Comparison of ENCODE assay signal across 27 cellular contexts in the genomic region with DNA sequence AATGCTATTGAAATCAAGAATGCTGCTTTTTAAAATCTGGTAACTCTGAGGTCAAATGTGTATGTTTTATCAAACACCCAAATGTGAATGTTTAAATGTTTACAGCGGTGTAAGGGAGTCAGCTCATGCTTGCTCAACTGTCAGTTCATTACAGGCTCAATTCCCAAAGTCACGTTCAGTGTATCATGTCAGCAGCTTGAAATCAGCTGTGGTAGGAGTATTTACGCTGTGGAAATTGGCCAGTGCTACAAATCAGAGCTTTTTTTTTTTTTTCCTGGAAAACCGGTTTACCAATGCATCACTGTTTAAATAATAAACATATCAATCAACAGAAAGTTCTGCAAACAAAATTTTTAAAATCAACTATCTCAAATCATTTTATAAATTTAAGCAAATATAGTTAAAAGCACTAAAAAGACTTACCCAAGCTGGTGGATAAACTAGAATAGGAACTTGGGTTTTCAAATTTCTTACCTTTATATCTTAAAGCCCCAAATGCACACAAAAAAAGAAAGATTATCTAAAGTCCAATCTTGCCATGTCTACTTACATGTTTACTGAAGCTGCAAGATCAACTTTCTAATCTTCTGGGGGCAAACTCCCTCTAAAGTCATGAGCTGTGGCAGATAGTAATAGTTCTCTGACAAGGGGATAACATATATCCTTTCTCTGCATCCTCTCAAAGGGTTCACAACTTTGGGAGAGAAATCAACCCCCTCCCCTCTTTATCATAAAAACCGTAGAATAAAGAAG. TPM values are rescaled to one million over a fixed set of nuclear protein-coding genes. Genes with fewer than 3 reads are reported as not detected.
DNase-seq lines count a peak whose midpoint lies in the region; ATAC-seq and TF ChIP-seq lines count a peak whose summit lies in the region.
"Had no signal": no experiment of that assay in that cellular context is flagged by ENCODE, and none has a peak within 500 bp of the region (broad histone marks: within the 10 kb centered on the region; RNA-seq: fewer than 3 reads in every experiment).

No MANE protein-coding gene starts in this region.

- CTCF ChIA-PET in PC-9 (lab: Charles Lee): interaction anchor here (0.5 to 0.6 kb wide), 3 partner anchors 19 to 291 kb away, joined by 3 to 7 read pairs (median 3); no protein-coding TSS in a partner anchor

- H4K20me1 ChIP-seq in PC-9 (ENCODE audit: insufficient read depth): no peaks in the 10 kb centered on the region

- TF ChIP-seq CTCF in C4-2B (conservative IDR thresholded peaks at IDR 0.05): no peak
- TF ChIP-seq CTCF in PC-9 (conservative IDR thresholded peaks at IDR 0.05): no peak
- TF ChIP-seq CTCF in mucosa of descending colon (IDR thresholded peaks at IDR 0.05): no peak
- no peak for TF ChIP-seq CTCF in right atrium auricular region (IDR thresholded peaks at IDR 0.05)

- peak overlapping the region; percentile 60 for H3K4me2 ChIP-seq in PC-9

- H3K27ac ChIP-seq in C4-2B: peak overlapping the region; percentile 71; the same call in 1 of the 2 replicates
- H3K27ac ChIP-seq in PC-9: peak overlapping the region; percentile 16; the same call in 1 of the 2 replicates
- no peak overlapping the region for H3K27ac ChIP-seq in right atrium auricular region
- H3K27ac ChIP-seq: left ventricle myocardium inferior, skin epidermis, thoracic aorta, vagina had no signal

- H3K36me3 ChIP-seq in PC-9 (ENCODE audit: low read depth): no peaks in the 10 kb centered on the region
- no peaks in the 10 kb centered on the region for H3K36me3 ChIP-seq in mucosa of descending colon (ENCODE audit: low read depth)
- no peaks in the 10 kb centered on the region for H3K36me3 ChIP-seq in right atrium auricular region
- H3K36me3 ChIP-seq: left ventricle myocardium inferior, thoracic aorta, vagina had no signal

- peak in 1 of 2 experiments; percentile 87 for DNase-seq in PC-9
- DNase-seq in mucosa of descending colon: no peak
- no peak for DNase-seq in right atrium auricular region (ENCODE audit: low spot score)
- no peak for DNase-seq in kidney tubule cell (ENCODE audit: low spot score)
- DNase-seq in NK-92 treated with Interleukin-12 subunit alpha and Interleukin-12 subunit beta, amount 100 ng/mL, for 24 hours (lab: John Stamatoyannopoulos, UW): no peak
- DNase-seq in glomerular visceral epithelial cell (ENCODE audit: extremely low spot score): no peak
- DNase-seq: activated CD4-positive, alpha-beta T cell treated with anti-CD3 and anti-CD28 coated beads, Interleukin-2, amount 10 ng/mL, durations not matched to agents 24 days and 14 days; activated gamma-delta T cell treated with Interleukin-2 at 50 U/mL for 16 hours; activated naive CD8-positive, alpha-beta T cell treated with anti-CD3 and anti-CD28 coated beads, Interleukin-2, amount 50 U/mL, for 24 hours; activated T-cell treated with anti-CD3 and anti-CD28 coated beads, Interleukin-2, amount 50 U/mL, for 4 hours; COR-L47; DND-41; effector CD4-positive, alpha-beta T cell; foreskin fibroblast; left ventricle myocardium inferior; naive thymus-derived CD4-positive, alpha-beta T cell; NCI-H2107; NCI-H446; NCI-H82; nucleus accumbens; stimulated activated naive CD8-positive, alpha-beta T cell treated with anti-CD3 and anti-CD28 coated beads, Interleukin-15, Interleukin-2, amounts not matched to agents 100 U/mL and 50 U/mL, for 24 hours had no signal

- no peaks in the 10 kb centered on the region for H3K79me2 ChIP-seq in PC-9 (ENCODE audit: low read depth)

- BruUV-seq in PC-9 (replicated peaks; lab: Mats Ljungman, UMichigan): no TSS peak

- H3K4me1 ChIP-seq in PC-9 (replicated peaks; ENCODE audit: insufficient read depth) (peaks cover 69% of the 10 kb centered on the region), mucosa of descending colon (ENCODE audit: low read depth) (peaks cover 12% of the 10 kb centered on the region), right atrium auricular region (peaks cover 0 to 4% of the 10 kb centered on the region in 2 donors)
- H3K4me1 ChIP-seq: vagina had no signal

- H3K27me3 ChIP-seq in PC-9 (ENCODE audit: insufficient read depth, low read depth): no peaks in the 10 kb centered on the region
- H3K27me3 ChIP-seq in right atrium auricular region: no peaks in the 10 kb centered on the region
- H3K27me3 ChIP-seq: vagina had no signal

- H3K9me3 ChIP-seq in PC-9 (ENCODE audit: insufficient read depth, low read depth) (no peaks in the 10 kb centered on the region), mucosa of descending colon (no peaks in the 10 kb centered on the region), right atrium auricular region (no peaks in the 10 kb centered on the region)
- H3K9me3 ChIP-seq: left ventricle myocardium inferior, thoracic aorta, vagina had no signal

- H3F3A ChIP-seq in PC-9 (ENCODE audit: insufficient read depth, low read depth): peaks cover 11% of the 10 kb centered on the region; the same call in 1 of the 2 replicates

- H3K4me3 ChIP-seq in PC-9: no peak overlapping the region
- no peak overlapping the region for H3K4me3 ChIP-seq in mucosa of descending colon
- no peak overlapping the region for H3K4me3 ChIP-seq in right atrium auricular region
- H3K4me3 ChIP-seq: left ventricle myocardium inferior, skin epidermis, thoracic aorta, vagina had no signal

- ATAC-seq in esophagus mucosa: peak; percentile 33
- ATAC-seq in mucosa of descending colon: peak; percentile 23
- ATAC-seq: activated naive CD8-positive, alpha-beta T cell treated with anti-CD3 and anti-CD28 coated beads, Interleukin-2, amount 50 U/mL, for 24 hours; activated T-cell treated with anti-CD3 and anti-CD28 coated beads, Interleukin-2, amount 50 U/mL, for 4 hours; naive thymus-derived CD4-positive, alpha-beta T cell; stimulated activated naive CD8-positive, alpha-beta T cell treated with anti-CD3 and anti-CD28 coated beads, Interleukin-15, Interleukin-2, amounts not matched to agents 100 U/mL and 50 U/mL, for 24 hours had no signal

- POLR2A ChIA-PET in PC-9 (lab: Charles Lee; ENCODE audit: unreplicated experiment): interaction anchor here (0.6 kb wide), 1 partner anchor 58 kb away, joined by 5 read pairs; the partner anchor contains the start of gene GRAMD2B

- intact Hi-C loops in PC-9 (cut with micrococcal nuclease; ENCODE audit: unreplicated experiment) (no loop called here), mucosa of descending colon (cut with DNase I, micrococcal nuclease) (no loop called here)

- H3K9me2 ChIP-seq in PC-9 (ENCODE audit: insufficient read depth): no peaks in the 10 kb centered on the region

- no peak overlapping the region for H2AFZ ChIP-seq in PC-9

RNA-seq across cellular contexts. Expression of gene GRAMD2B, which starts 57.6 kb away (rescaled TPM):
- total RNA-seq in PC-9 (2021) (10.0 and 11.7 TPM in 2 replicates), esophagus mucosa (8.5 TPM), mucosa of descending colon (10 to 100 TPM; 44.8 to 83.3 (median 55.6) TPM), right atrium auricular region (10 to 100 TPM; 41.1 to 45.0 TPM)
- total RNA-seq: OCI-LY7 had no signal

Comparison
In these comparisons a context has a peak if more than half of its experiments do, and no peak if none do; other contexts are left out.
1. H3K27ac ChIP-seq: peak in C4-2B (single experiment) and PC-9 (single experiment); none in right atrium auricular region (0 of 2).